In the genomic region with DNA sequence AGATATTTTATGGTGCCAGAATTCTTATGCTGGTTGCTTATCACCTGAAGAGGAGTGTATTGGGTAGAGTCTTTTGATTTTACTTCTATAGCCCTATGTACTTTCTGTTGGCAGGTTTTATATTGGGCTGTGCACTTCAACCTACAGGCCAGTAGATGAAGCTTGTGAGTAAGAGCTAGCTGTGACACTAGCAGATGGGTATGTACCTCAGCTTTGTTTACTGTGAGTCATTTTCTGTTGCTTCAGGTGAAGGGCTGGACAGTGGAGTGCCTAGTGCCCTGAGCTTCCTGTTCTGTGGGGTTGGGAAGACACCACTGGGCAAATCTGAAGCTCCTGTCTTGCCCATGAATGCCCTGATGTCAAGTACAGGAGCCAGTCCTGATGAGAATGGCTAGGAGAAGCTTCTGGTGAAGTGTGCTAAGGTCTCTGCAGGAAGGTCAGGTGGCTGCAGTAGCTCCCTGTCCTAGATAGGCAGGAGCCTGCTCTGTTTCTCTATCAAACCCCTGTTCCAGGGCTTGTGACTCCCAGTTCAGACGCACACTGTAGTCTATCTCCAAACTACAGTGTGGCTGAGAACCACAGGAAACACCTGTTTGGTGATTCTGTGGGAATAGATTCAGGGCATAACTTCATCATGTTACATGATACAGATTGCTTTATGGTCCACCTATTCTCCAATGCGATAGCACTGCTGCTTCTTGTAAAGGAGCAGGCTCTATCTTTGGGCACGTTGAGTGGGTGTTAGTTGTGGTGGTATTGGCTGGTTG, we compare ENCODE assay signal across 14 cellular contexts.
A peak's percentile ranks its signal among the peaks of the same experiment; 100 is the strongest.
DNase-seq lines count a peak whose midpoint lies in the region; ATAC-seq, FAIRE-seq and TF ChIP-seq lines count a peak whose summit lies in the region.
"Had no signal": no experiment of that assay in that cellular context is flagged by ENCODE, and none has a peak within 500 bp of the region (broad histone marks: within the 10 kb centered on the region; RNA-seq: fewer than 3 reads in every experiment).

No MANE protein-coding gene starts in this region.

- WGBS in hepatocyte (ENCODE audit: low lambda C conversion rate, missing lambda C conversion rate) = 91% methylated on average over 3 of the region's 3 CpGs
- WGBS in stomach, 5 donors = 82 to 91% (median 85%) methylated on average over 3 of the region's 3 CpGs
- WGBS in heart right ventricle, 2 donors = 73 to 80% methylated on average over 3 of the region's 3 CpGs

- no peak for TF ChIP-seq EP300 in stomach (IDR thresholded peaks at IDR 0.05)

- in situ Hi-C loops in ACHN (cut with HindIII; ENCODE audit: low pct_ligation_motif_present, low pct_unique_long_range_greater_than_20kb, low sequenced_read_pairs) = no loop called here

- H4K20me1 ChIP-seq in hepatocyte (ENCODE audit: insufficient read depth, poor library complexity, severe bottlenecking) = no peaks in the 10 kb centered on the region

- no peak overlapping the region for H3K4me2 ChIP-seq in hepatocyte

- no peaks in the 10 kb centered on the region for H3K9me2 ChIP-seq in hepatocyte (replicated peaks; ENCODE audit: insufficient read depth)

- H3K36me3 ChIP-seq in hepatocyte (replicated peaks; ENCODE audit: insufficient read depth, low read depth) = no peaks in the 10 kb centered on the region
- H3K36me3 ChIP-seq in stomach = no peaks in the 10 kb centered on the region
- no peaks in the 10 kb centered on the region for H3K36me3 ChIP-seq in heart right ventricle

- H3K27me3 ChIP-seq in hepatocyte (no peaks in the 10 kb centered on the region), stomach (no peaks in the 10 kb centered on the region), heart right ventricle (no peaks in the 10 kb centered on the region)
- H3K27me3 ChIP-seq: body of pancreas had no signal

- H3K4me3 ChIP-seq in hepatocyte (no peak overlapping the region), stomach (no peak overlapping the region), heart right ventricle (no peak overlapping the region)
- H3K4me3 ChIP-seq: body of pancreas had no signal

- H3K4me1 ChIP-seq in hepatocyte (ENCODE audit: insufficient read depth) = no peaks in the 10 kb centered on the region
- H3K4me1 ChIP-seq in stomach = no peaks in the 10 kb centered on the region
- no peaks in the 10 kb centered on the region for H3K4me1 ChIP-seq in heart right ventricle
- H3K4me1 ChIP-seq: body of pancreas had no signal

- H3K27ac ChIP-seq in hepatocyte = peak overlapping the region; percentile 81
- no peak overlapping the region for H3K27ac ChIP-seq in stomach
- H3K27ac ChIP-seq in heart right ventricle = no peak overlapping the region
- H3K27ac ChIP-seq: body of pancreas, C4-2B had no signal

- TF ChIP-seq POLR2A in H54 (IDR thresholded peaks at IDR 0.05; ENCODE audit: low read depth, low read length) (no peak), stomach (IDR thresholded peaks at IDR 0.05) (no peak)

- peak; percentile 98 for FAIRE-seq in H54 (lab: Jason Lieb, UNC)

- H3K9me3 ChIP-seq in hepatocyte (ENCODE audit: low read depth) (no peaks in the 10 kb centered on the region), stomach (peaks cover 0 to 5% (median 1%) of the 10 kb centered on the region in 4 donors), heart right ventricle (peaks cover 0 to 22% (median 0%) of the 10 kb centered on the region in 11 donors)
- H3K9me3 ChIP-seq: body of pancreas had no signal

- H3K79me2 ChIP-seq in hepatocyte = no peaks in the 10 kb centered on the region

- DNase-seq in ACHN = peak; percentile 48
- peak; percentile 12 for DNase-seq in H54 (ENCODE audit: insufficient read length, low spot score)
- peak; percentile 48 for DNase-seq in SW480 (ENCODE audit: low spot score)
- DNase-seq in hepatocyte (ENCODE audit: low spot score) = peak; percentile 66
- DNase-seq in stomach = no peak
- DNase-seq in medulla oblongata (ENCODE audit: extremely low spot score) = no peak
- no peak for DNase-seq in heart right ventricle
- DNase-seq: activated T-cell treated with anti-CD3 and anti-CD28 coated beads for 4 hours; body of pancreas; left ventricle myocardium superior; NCI-H1417; stimulated activated CD4-positive, alpha-beta T cell treated with anti-CD3 and anti-CD28 coated beads, Interleukin-4, amount 100 ng/mL, for 4 hours had no signal

- ATAC-seq in GM18867 (IDR thresholded peaks at IDR 0.05; ENCODE audit: unreplicated experiment) (no peak), heart right ventricle (no peak)
- ATAC-seq: body of pancreas, left ventricle myocardium superior had no signal

- intact Hi-C loops in stomach (cut with DNase I; ENCODE audit: low total_unique reads) (no loop called here), heart right ventricle (cut with DNase I) (no loop called here)

- no peak overlapping the region for H2AFZ ChIP-seq in hepatocyte

- peak; percentile 17 for TF ChIP-seq CTCF in hepatocyte (IDR thresholded peaks at IDR 0.05; ENCODE audit: poor library complexity)
- TF ChIP-seq CTCF in stomach (IDR thresholded peaks at IDR 0.05) = no peak
- TF ChIP-seq CTCF in heart right ventricle (IDR thresholded peaks at IDR 0.05) = no peak

Comparison
In these comparisons a context has a peak if more than half of its experiments do, and no peak if none do; other contexts are left out.
1. DNase-seq: peak in ACHN (single experiment), H54 (single experiment), SW480 (single experiment) and hepatocyte (single experiment); none in stomach (single experiment), medulla oblongata (single experiment) and heart right ventricle (0 of 2).